ENCODE assay signal across 1 cellular context in the genomic region with DNA sequence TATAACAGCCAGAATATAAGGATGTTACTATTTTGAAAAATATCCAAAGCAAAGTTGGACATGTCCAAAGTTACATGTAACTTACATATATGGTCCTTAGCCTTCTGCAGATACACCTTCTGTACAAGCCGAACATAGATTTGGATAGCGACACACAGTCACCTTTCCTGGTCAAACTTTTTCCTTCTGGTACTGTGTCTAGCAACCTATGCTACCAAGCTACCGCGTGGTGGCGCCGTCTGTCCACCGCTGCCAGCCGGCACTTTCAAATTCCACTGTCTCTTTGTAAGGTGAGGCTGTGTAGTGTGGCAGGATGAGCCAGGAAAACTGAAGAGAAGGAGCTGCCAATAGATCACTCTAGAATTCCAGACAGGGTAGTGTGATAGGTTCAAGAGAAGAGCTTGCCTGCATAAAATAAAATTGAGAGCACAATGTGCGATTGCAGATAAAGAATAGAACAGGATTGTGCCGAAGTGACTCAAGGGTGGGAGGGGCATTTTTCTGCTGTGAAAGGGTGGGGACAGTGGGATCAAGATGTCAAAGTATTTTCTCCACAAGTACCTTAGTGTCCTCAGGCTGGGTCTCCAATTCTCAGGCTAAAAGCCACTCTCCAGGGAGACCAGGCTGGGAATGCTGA.
TF ChIP-seq lines count a peak whose summit lies in the region.

No MANE protein-coding gene starts in this region.

TF ChIP-seq in HepG2, 621 proteins besides CTCF, POLR2A, EP300 and RAD21 (continued from another document and continues in another):
- no peak for TF ChIP-seq PAWR (CRISPR knock-in tag; IDR thresholded peaks at IDR 0.05; ENCODE audit: borderline replicate concordance)
- TF ChIP-seq CREB1 (IDR thresholded peaks at IDR 0.05): no peak
- TF ChIP-seq CREB1 (CRISPR knock-in tag; IDR thresholded peaks at IDR 0.05): no peak
- no peak; the same call in 1 of the 2 replicates for TF ChIP-seq MYC (CRISPR knock-in tag; IDR thresholded peaks at IDR 0.05; ENCODE audit: borderline replicate concordance)
- no peak for TF ChIP-seq RARA (CRISPR knock-in tag; IDR thresholded peaks at IDR 0.05)
- no peak for TF ChIP-seq EHMT2 (IDR thresholded peaks at IDR 0.05; ENCODE audit: borderline replicate concordance, low read depth, low read length)
- TF ChIP-seq, protein P1, sequence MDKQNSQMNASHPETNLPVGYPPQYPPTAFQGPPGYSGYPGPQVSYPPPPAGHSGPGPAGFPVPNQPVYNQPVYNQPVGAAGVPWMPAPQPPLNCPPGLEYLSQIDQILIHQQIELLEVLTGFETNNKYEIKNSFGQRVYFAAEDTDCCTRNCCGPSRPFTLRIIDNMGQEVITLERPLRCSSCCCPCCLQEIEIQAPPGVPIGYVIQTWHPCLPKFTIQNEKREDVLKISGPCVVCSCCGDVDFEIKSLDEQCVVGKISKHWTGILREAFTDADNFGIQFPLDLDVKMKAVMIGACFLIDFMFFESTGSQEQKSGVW (CRISPR knock-in tag; IDR thresholded peaks at IDR 0.05; ENCODE audit: borderline replicate concordance): no peak
- TF ChIP-seq, protein P2, sequence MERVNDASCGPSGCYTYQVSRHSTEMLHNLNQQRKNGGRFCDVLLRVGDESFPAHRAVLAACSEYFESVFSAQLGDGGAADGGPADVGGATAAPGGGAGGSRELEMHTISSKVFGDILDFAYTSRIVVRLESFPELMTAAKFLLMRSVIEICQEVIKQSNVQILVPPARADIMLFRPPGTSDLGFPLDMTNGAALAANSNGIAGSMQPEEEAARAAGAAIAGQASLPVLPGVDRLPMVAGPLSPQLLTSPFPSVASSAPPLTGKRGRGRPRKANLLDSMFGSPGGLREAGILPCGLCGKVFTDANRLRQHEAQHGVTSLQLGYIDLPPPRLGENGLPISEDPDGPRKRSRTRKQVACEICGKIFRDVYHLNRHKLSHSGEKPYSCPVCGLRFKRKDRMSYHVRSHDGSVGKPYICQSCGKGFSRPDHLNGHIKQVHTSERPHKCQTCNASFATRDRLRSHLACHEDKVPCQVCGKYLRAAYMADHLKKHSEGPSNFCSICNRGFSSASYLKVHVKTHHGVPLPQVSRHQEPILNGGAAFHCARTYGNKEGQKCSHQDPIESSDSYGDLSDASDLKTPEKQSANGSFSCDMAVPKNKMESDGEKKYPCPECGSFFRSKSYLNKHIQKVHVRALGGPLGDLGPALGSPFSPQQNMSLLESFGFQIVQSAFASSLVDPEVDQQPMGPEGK (CRISPR knock-in tag; IDR thresholded peaks at IDR 0.05): 0 out of 2 replicates have a peak, but pooled peaks have one; percentile 29
- TF ChIP-seq GLI4 (CRISPR knock-in tag; IDR thresholded peaks at IDR 0.05; ENCODE audit: borderline replicate concordance): no peak
- no peak for TF ChIP-seq ELF4 (CRISPR knock-in tag; IDR thresholded peaks at IDR 0.05; ENCODE audit: borderline replicate concordance)
- no peak for TF ChIP-seq ATF7 (IDR thresholded peaks at IDR 0.05)
- TF ChIP-seq ATF7 (CRISPR knock-in tag; IDR thresholded peaks at IDR 0.05): no peak
- TF ChIP-seq ISL2 (CRISPR knock-in tag; IDR thresholded peaks at IDR 0.05): peak; percentile 34; the same call in 1 of the 2 replicates
- TF ChIP-seq ZNF652 (CRISPR knock-in tag; IDR thresholded peaks at IDR 0.05; ENCODE audit: borderline replicate concordance, low read depth): peak; percentile 60; the same call in 1 of the 2 replicates
- TF ChIP-seq, protein P3, sequence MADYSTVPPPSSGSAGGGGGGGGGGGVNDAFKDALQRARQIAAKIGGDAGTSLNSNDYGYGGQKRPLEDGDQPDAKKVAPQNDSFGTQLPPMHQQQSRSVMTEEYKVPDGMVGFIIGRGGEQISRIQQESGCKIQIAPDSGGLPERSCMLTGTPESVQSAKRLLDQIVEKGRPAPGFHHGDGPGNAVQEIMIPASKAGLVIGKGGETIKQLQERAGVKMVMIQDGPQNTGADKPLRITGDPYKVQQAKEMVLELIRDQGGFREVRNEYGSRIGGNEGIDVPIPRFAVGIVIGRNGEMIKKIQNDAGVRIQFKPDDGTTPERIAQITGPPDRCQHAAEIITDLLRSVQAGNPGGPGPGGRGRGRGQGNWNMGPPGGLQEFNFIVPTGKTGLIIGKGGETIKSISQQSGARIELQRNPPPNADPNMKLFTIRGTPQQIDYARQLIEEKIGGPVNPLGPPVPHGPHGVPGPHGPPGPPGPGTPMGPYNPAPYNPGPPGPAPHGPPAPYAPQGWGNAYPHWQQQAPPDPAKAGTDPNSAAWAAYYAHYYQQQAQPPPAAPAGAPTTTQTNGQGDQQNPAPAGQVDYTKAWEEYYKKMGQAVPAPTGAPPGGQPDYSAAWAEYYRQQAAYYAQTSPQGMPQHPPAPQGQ (CRISPR knock-in tag; IDR thresholded peaks at IDR 0.05; ENCODE audit: borderline replicate concordance): no peak
- TF ChIP-seq SIN3B (IDR thresholded peaks at IDR 0.05; ENCODE audit: low read length): no peak
- TF ChIP-seq, protein P4, sequence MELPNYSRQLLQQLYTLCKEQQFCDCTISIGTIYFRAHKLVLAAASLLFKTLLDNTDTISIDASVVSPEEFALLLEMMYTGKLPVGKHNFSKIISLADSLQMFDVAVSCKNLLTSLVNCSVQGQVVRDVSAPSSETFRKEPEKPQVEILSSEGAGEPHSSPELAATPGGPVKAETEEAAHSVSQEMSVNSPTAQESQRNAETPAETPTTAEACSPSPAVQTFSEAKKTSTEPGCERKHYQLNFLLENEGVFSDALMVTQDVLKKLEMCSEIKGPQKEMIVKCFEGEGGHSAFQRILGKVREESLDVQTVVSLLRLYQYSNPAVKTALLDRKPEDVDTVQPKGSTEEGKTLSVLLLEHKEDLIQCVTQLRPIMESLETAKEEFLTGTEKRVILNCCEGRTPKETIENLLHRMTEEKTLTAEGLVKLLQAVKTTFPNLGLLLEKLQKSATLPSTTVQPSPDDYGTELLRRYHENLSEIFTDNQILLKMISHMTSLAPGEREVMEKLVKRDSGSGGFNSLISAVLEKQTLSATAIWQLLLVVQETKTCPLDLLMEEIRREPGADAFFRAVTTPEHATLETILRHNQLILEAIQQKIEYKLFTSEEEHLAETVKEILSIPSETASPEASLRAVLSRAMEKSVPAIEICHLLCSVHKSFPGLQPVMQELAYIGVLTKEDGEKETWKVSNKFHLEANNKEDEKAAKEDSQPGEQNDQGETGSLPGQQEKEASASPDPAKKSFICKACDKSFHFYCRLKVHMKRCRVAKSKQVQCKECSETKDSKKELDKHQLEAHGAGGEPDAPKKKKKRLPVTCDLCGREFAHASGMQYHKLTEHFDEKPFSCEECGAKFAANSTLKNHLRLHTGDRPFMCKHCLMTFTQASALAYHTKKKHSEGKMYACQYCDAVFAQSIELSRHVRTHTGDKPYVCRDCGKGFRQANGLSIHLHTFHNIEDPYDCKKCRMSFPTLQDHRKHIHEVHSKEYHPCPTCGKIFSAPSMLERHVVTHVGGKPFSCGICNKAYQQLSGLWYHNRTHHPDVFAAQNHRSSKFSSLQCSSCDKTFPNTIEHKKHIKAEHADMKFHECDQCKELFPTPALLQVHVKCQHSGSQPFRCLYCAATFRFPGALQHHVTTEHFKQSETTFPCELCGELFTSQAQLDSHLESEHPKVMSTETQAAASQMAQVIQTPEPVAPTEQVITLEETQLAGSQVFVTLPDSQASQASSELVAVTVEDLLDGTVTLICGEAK (IDR thresholded peaks at IDR 0.05): no peak
- TF ChIP-seq, protein P4 (CRISPR knock-in tag; IDR thresholded peaks at IDR 0.05): no peak
- TF ChIP-seq TP53 (CRISPR knock-in tag; conservative IDR thresholded peaks at IDR 0.05): 0 out of 2 replicates have a peak, but pooled peaks have one; percentile 53
- TF ChIP-seq, protein P5, sequence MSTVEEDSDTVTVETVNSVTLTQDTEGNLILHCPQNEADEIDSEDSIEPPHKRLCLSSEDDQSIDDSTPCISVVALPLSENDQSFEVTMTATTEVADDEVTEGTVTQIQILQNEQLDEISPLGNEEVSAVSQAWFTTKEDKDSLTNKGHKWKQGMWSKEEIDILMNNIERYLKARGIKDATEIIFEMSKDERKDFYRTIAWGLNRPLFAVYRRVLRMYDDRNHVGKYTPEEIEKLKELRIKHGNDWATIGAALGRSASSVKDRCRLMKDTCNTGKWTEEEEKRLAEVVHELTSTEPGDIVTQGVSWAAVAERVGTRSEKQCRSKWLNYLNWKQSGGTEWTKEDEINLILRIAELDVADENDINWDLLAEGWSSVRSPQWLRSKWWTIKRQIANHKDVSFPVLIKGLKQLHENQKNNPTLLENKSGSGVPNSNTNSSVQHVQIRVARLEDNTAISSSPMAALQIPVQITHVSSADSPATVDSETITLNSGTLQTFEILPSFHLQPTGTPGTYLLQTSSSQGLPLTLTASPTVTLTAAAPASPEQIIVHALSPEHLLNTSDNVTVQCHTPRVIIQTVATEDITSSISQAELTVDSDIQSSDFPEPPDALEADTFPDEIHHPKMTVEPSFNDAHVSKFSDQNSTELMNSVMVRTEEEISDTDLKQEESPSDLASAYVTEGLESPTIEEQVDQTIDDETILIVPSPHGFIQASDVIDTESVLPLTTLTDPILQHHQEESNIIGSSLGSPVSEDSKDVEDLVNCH (CRISPR knock-in tag; IDR thresholded peaks at IDR 0.05): no peak
- no peak for TF ChIP-seq CBX1 (IDR thresholded peaks at IDR 0.05; ENCODE audit: low read depth)
- TF ChIP-seq, protein P6, sequence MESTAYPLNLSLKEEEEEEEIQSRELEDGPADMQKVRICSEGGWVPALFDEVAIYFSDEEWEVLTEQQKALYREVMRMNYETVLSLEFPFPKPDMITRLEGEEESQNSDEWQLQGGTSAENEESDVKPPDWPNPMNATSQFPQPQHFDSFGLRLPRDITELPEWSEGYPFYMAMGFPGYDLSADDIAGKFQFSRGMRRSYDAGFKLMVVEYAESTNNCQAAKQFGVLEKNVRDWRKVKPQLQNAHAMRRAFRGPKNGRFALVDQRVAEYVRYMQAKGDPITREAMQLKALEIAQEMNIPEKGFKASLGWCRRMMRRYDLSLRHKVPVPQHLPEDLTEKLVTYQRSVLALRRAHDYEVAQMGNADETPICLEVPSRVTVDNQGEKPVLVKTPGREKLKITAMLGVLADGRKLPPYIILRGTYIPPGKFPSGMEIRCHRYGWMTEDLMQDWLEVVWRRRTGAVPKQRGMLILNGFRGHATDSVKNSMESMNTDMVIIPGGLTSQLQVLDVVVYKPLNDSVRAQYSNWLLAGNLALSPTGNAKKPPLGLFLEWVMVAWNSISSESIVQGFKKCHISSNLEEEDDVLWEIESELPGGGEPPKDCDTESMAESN (CRISPR knock-in tag; conservative IDR thresholded peaks at IDR 0.05): no peak
- peak; percentile 21; the same call in 1 of the 2 replicates for TF ChIP-seq SOX5 (CRISPR knock-in tag; IDR thresholded peaks at IDR 0.05; ENCODE audit: borderline replicate concordance)
- no peak for TF ChIP-seq SNAPC2 (CRISPR knock-in tag; IDR thresholded peaks at IDR 0.05)
- TF ChIP-seq SRSF4 (IDR thresholded peaks at IDR 0.05; ENCODE audit: low read depth, low read length, poor library complexity, severe bottlenecking): no peak
- TF ChIP-seq, protein P7, sequence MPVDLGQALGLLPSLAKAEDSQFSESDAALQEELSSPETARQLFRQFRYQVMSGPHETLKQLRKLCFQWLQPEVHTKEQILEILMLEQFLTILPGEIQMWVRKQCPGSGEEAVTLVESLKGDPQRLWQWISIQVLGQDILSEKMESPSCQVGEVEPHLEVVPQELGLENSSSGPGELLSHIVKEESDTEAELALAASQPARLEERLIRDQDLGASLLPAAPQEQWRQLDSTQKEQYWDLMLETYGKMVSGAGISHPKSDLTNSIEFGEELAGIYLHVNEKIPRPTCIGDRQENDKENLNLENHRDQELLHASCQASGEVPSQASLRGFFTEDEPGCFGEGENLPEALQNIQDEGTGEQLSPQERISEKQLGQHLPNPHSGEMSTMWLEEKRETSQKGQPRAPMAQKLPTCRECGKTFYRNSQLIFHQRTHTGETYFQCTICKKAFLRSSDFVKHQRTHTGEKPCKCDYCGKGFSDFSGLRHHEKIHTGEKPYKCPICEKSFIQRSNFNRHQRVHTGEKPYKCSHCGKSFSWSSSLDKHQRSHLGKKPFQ (CRISPR knock-in tag; IDR thresholded peaks at IDR 0.05; ENCODE audit: insufficient replicate concordance): no peak
- no peak for TF ChIP-seq KDM4B (CRISPR knock-in tag; IDR thresholded peaks at IDR 0.05)
- no peak for TF ChIP-seq TSC22D2 (CRISPR knock-in tag; IDR thresholded peaks at IDR 0.05; ENCODE audit: borderline replicate concordance)
- TF ChIP-seq ZBTB38 (CRISPR knock-in tag; IDR thresholded peaks at IDR 0.05): no peak
- TF ChIP-seq, protein P8, sequence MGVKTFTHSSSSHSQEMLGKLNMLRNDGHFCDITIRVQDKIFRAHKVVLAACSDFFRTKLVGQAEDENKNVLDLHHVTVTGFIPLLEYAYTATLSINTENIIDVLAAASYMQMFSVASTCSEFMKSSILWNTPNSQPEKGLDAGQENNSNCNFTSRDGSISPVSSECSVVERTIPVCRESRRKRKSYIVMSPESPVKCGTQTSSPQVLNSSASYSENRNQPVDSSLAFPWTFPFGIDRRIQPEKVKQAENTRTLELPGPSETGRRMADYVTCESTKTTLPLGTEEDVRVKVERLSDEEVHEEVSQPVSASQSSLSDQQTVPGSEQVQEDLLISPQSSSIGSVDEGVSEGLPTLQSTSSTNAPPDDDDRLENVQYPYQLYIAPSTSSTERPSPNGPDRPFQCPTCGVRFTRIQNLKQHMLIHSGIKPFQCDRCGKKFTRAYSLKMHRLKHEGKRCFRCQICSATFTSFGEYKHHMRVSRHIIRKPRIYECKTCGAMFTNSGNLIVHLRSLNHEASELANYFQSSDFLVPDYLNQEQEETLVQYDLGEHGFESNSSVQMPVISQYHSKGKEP (CRISPR knock-in tag; IDR thresholded peaks at IDR 0.05): 0 out of 2 replicates have a peak, but pooled peaks have one; percentile 61
- no peak for TF ChIP-seq ZNF232 (CRISPR knock-in tag; IDR thresholded peaks at IDR 0.05; ENCODE audit: borderline replicate concordance)
